In genomic region chr11:130163346-130164220, GRCh38 we compare ENCODE assay signal across 9 cellular contexts. TPM values are rescaled to one million over a fixed set of nuclear protein-coding genes. Genes with fewer than 3 reads are reported as not detected.
DNase-seq lines count a peak whose midpoint lies in the region; ATAC-seq and TF ChIP-seq lines count a peak whose summit lies in the region.
"Had no signal": no experiment of that assay in that cellular context is flagged by ENCODE, and none has a peak within 500 bp of the region (broad histone marks: within the 10 kb centered on the region; RNA-seq: fewer than 3 reads in every experiment).

No MANE protein-coding gene starts in this region.

- 0 out of 2 replicates have a peak, but pooled peaks have one; percentile 7 for TF ChIP-seq POLR2A in Raji (IDR thresholded peaks at IDR 0.05; ENCODE audit: insufficient read depth, low read depth, low read length)
- TF ChIP-seq POLR2A in upper lobe of left lung (IDR thresholded peaks at IDR 0.05), result peak in 1 of 4 donors; percentile 52

- H3K4me3 ChIP-seq in upper lobe of left lung, result peak overlapping the region in 2 of 4 donors; percentile 15 to 16

- H3K36me3 ChIP-seq in upper lobe of left lung, result no peaks in the 10 kb centered on the region

- peaks cover 49% of the 10 kb centered on the region for H3K27me3 Mint-ChIP-seq in activated T-helper 17 cell treated with anti-CD3 and anti-CD28 coated beads, Interleukin-2, amount 50 U/mL, for 72 hours

- H3K4me1 Mint-ChIP-seq in activated T-helper 17 cell treated with anti-CD3 and anti-CD28 coated beads, Interleukin-2, amount 50 U/mL, for 72 hours, result peaks cover 12% of the 10 kb centered on the region

- intact Hi-C loops in left ventricle myocardium superior (cut with micrococcal nuclease), result no loop called here

- peaks cover 29 to 55% (median 51%) of the 10 kb centered on the region in 4 donors for H3K4me1 ChIP-seq in upper lobe of left lung

- 25 to 29% methylated on average over 12 to 13 of the region's 13 CpGs for WGBS in upper lobe of left lung, 2 donors

- DNase-seq in NCI-H345 (lab: John Stamatoyannopoulos, UW) (peak; percentile 31), NCI-H345 treated with DMSO at 0.1 percent for 48 hours (lab: John Stamatoyannopoulos, UW; ENCODE audit: unreplicated experiment) (no peak), left ventricle myocardium superior (peak; percentile 50), upper lobe of left lung (peak in 1 of 2 donors; percentile 46), NCI-H1048 (lab: John Stamatoyannopoulos, UW) (no peak)
- no peak for DNase-seq in stimulated activated CD4-positive, alpha-beta T cell treated with anti-CD3 and anti-CD28 coated beads, Interleukin-12 subunit alpha, Interleukin-12 subunit beta, amount 100 ng/mL, for 4 hours
- DNase-seq: activated CD4-positive, alpha-beta T cell treated with anti-CD3 and anti-CD28 coated beads for 1 hour had no signal

- peaks cover 0 to 11% (median 0%) of the 10 kb centered on the region in 4 donors for H3K27me3 ChIP-seq in upper lobe of left lung

- H3K9me3 Mint-ChIP-seq in activated T-helper 17 cell treated with anti-CD3 and anti-CD28 coated beads, Interleukin-2, amount 50 U/mL, for 72 hours, result no peaks in the 10 kb centered on the region

- ATAC-seq in left ventricle myocardium superior (peak; percentile 42), upper lobe of left lung (ENCODE audit: low FRiP score in 2 of 2) (peak; percentile 15 to 30)
- ATAC-seq in activated T-helper 17 cell treated with anti-CD3 and anti-CD28 coated beads, Interleukin-2, amount 50 U/mL, for 72 hours (replicated peaks), result no peak

- H3K27ac Mint-ChIP-seq in activated T-helper 17 cell treated with anti-CD3 and anti-CD28 coated beads, Interleukin-2, amount 50 U/mL, for 72 hours, result no peak overlapping the region

- peak overlapping the region; percentile 45 to 71 (median 56) for H3K27ac ChIP-seq in upper lobe of left lung

- TF ChIP-seq EP300 in upper lobe of left lung (IDR thresholded peaks at IDR 0.05), result no peak

- no peaks in the 10 kb centered on the region for H3K9me3 ChIP-seq in upper lobe of left lung

- TF ChIP-seq CTCF in upper lobe of left lung (IDR thresholded peaks at IDR 0.05), result peak in 1 of 6 experiments; percentile 8

- no peaks in the 10 kb centered on the region for H3K36me3 Mint-ChIP-seq in activated T-helper 17 cell treated with anti-CD3 and anti-CD28 coated beads, Interleukin-2, amount 50 U/mL, for 72 hours (ENCODE audit: low read depth)

- no peak overlapping the region for H3K4me3 Mint-ChIP-seq in activated T-helper 17 cell treated with anti-CD3 and anti-CD28 coated beads, Interleukin-2, amount 50 U/mL, for 72 hours

RNA-seq across cellular contexts. Expression of gene ST14, which starts 4.0 kb away (rescaled TPM):
- total RNA-seq in left ventricle myocardium superior (2.1 TPM), upper lobe of left lung (100 to 1,000 TPM in 1 of 6 donors, 10 to 100 TPM in 5; 49.2 to 105 (median 72.1) TPM)
- under 1 TPM in 1 of 2 donors, not detected in 1; 0.09 TPM for total RNA-seq in activated T-helper 17 cell treated with anti-CD3 and anti-CD28 coated beads, Interleukin-2, amount 50 U/mL, for 72 hours

Comparison
In these comparisons a context has a peak if more than half of its experiments do, and no peak if none do; other contexts are left out.
1. DNase-seq: peak in NCI-H345 (single experiment) and left ventricle myocardium superior (single experiment); none in NCI-H345 treated with DMSO at 0.1 percent for 48 hours (single experiment), NCI-H1048 (single experiment) and stimulated activated CD4-positive, alpha-beta T cell treated with anti-CD3 and anti-CD28 coated beads, Interleukin-12 subunit alpha, Interleukin-12 subunit beta, amount 100 ng/mL, for 4 hours (single experiment).
2. RNA of gene ST14, which starts 4.0 kb away (total RNA-seq): 49.2 to 105 TPM in upper lobe of left lung; 2.1 TPM in left ventricle myocardium superior (single experiment) and 0.09 TPM in activated T-helper 17 cell treated with anti-CD3 and anti-CD28 coated beads, Interleukin-2, amount 50 U/mL, for 72 hours; every median in the first group is over 10 times any median in the second.